Comparison of ENCODE assay signal across 18 cellular contexts in the genomic region with DNA sequence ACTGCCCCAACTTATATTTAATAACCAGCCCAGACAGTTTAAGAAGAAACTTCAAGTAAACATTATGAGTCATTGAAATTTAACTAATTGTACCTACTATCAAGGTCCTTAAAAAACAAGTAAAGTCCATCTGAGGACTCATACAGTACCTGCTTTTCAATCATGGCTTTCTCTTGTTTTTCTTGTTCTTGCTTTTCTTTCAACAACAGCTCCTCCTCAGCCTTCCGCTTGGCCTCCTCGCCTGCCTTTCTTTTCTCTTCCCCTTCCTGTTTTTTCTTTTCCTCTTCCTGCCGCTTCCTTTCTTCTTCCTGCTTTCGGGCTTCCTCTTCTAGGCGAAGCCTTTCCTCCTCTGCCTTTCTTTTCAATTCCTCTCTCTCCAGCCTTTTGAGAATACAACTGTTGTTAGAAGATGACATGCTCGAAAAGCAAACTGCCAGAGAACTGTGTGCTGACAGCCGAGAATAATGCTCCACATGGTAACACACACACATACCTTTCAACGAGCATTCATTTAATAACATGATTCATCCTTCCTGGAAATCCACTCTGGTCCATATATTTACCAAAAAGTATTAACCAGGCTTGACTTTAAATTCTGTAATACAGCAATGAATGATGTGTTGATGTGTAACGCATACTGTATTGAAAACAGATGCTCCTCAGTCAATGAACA. TPM values are rescaled to one million over a fixed set of nuclear protein-coding genes. Genes with fewer than 3 reads are reported as not detected.
DNase-seq lines count a peak whose midpoint lies in the region; FAIRE-seq and TF ChIP-seq lines count a peak whose summit lies in the region.
"Had no signal": no experiment of that assay in that cellular context is flagged by ENCODE, and none has a peak within 500 bp of the region (broad histone marks: within the 10 kb centered on the region; RNA-seq: fewer than 3 reads in every experiment).

No MANE protein-coding gene starts in this region.

- no TSS peak for BruUV-seq in mammary epithelial cell (replicated peaks; lab: Mats Ljungman, UMichigan)

- no peak overlapping the region for H2BK12ac ChIP-seq in H1 (ENCODE audit: low read depth, low read length)

- H3K4ac ChIP-seq in H1 (replicated peaks; ENCODE audit: insufficient read length, low read depth, low read length): no peak overlapping the region

- no peak overlapping the region for H3K27ac ChIP-seq in HEK293 (ENCODE audit: extremely low read depth, low read depth, low read length)
- no peak overlapping the region for H3K27ac ChIP-seq in H1 (ENCODE audit: low read depth, low read length)
- H3K27ac ChIP-seq in mammary epithelial cell (ENCODE audit: insufficient read depth, low read depth, low read length): no peak overlapping the region
- H3K27ac ChIP-seq: BLaER1 treated with 17β-estradiol and CSF1 and Interleukin-3, amounts not matched to agents 10 nM and 100 nM; RWPE1 had no signal

- no peak overlapping the region for H2AK5ac ChIP-seq in H1 (ENCODE audit: low read depth, low read length)

- POLR2A ChIA-PET in HEK293 (lab: Yijun Ruan, JAX) (no interaction called here), H1 (lab: Charles Lee; ENCODE audit: partially characterized antibody) (interaction anchor here (0.9 kb wide), 1 partner anchor 11 kb away, joined by 3 read pairs; no protein-coding TSS in a partner anchor)

- WGBS in H1 (ENCODE audit: extremely low coverage in 1 of 2, insufficient coverage in 1 of 2, insufficient read length in 1 of 2, insufficient replicate concordance in 2 of 2, low coverage in 1 of 2, low lambda C conversion rate in 2 of 2, missing lambda C conversion rate in 1 of 2), 2 experiments: 89% methylated on average over 8 of the region's 9 CpGs; no CpG with 5 or more reads in 1 of the 2 experiments
- 80% methylated on average over 8 of the region's 9 CpGs for WGBS in mammary epithelial cell (ENCODE audit: low coverage, missing lambda C conversion rate)

- H3K79me1 ChIP-seq in H1 (ENCODE audit: low read depth, low read length): no peaks in the 10 kb centered on the region

- no peak for TF ChIP-seq EP300 in H1 (IDR thresholded peaks at IDR 0.05; ENCODE audit: borderline replicate concordance in 1 of 2, low read depth in 2 of 2, low read length in 2 of 2)

- no peak overlapping the region for H2BK5ac ChIP-seq in H1 (ENCODE audit: low read depth, low read length)

- no peak overlapping the region for H2AFZ ChIP-seq in H1 (ENCODE audit: low read length)
- H2AFZ ChIP-seq in mammary epithelial cell (ENCODE audit: low read depth, low read length): no peak overlapping the region

- in situ Hi-C loops in mammary epithelial cell (cut with MboI; ENCODE audit: low sequenced_read_pairs in 2 of 2): no loop called here

- H3K4me2 ChIP-seq in H1 (ENCODE audit: insufficient read depth in 1 of 2, low read depth in 2 of 2, low read length in 2 of 2) (no peak overlapping the region), mammary epithelial cell (ENCODE audit: insufficient read depth, low read depth, low read length) (no peak overlapping the region)

- H4K20me1 ChIP-seq in H1 (replicated peaks in 1 of 2; ENCODE audit: control insufficient read depth in 1 of 2, insufficient read depth in 2 of 2, low read length in 2 of 2) (no peaks in the 10 kb centered on the region), mammary epithelial cell (ENCODE audit: insufficient read depth, low read length) (no peaks in the 10 kb centered on the region)
- H4K20me1 ChIP-seq: BLaER1 treated with 17β-estradiol and CSF1 and Interleukin-3, amounts not matched to agents 10 nM and 100 nM had no signal

- no peak overlapping the region for H4K91ac ChIP-seq in H1 (replicated peaks; ENCODE audit: insufficient read length, low read length)

- intact Hi-C loops in mammary epithelial cell (cut with micrococcal nuclease): no loop called here

- H3K23me2 ChIP-seq in H1 (ENCODE audit: low read depth, low read length): no peaks in the 10 kb centered on the region

- TF ChIP-seq RAD21 in H1 (IDR thresholded peaks at IDR 0.05 in 1 of 2, conservative IDR thresholded peaks at IDR 0.05 in 1 of 2; ENCODE audit: low read depth in 2 of 2, low read length in 2 of 2): no peak

- DNase-seq in EH (ENCODE audit: low read depth): peak; percentile 4
- no peak for DNase-seq in H1 (ENCODE audit: low read depth in 1 of 2, low spot score in 2 of 2)
- peak; percentile 37 for DNase-seq in skeletal muscle cell (ENCODE audit: low read depth)
- no peak for DNase-seq in NCI-H748 treated with DMSO at 0.1 percent for 48 hours (lab: John Stamatoyannopoulos, UW)
- no peak for DNase-seq in SW 1271 (lab: John Stamatoyannopoulos, UW)
- DNase-seq in mammary epithelial cell: no peak
- DNase-seq: CD8-positive, alpha-beta T cell; DMS53; NCI-H1105 treated with DMSO at 0.1 percent for 48 hours; NCI-H1694 treated with DMSO at 0.1 percent for 48 hours; NCI-H524 treated with DMSO at 0.1 percent for 48 hours; PC-3; SIG-M5 had no signal

- H3K36me3 ChIP-seq in HEK293 (ENCODE audit: control insufficient read depth in 2 of 2, insufficient read depth in 1 of 2, low read length in 2 of 2) (peaks cover 0 to 12% of the 10 kb centered on the region in 2 experiments; a peak in 1 of 3 replicates), H1 (ENCODE audit: control insufficient read depth in 2 of 4, insufficient read depth in 4 of 4, low read length in 3 of 4) (no peaks in the 10 kb centered on the region), mammary epithelial cell (ENCODE audit: insufficient read depth, low read length) (no peaks in the 10 kb centered on the region)
- H3K36me3 ChIP-seq: HAP-1 had no signal

- H3K9me3 ChIP-seq in HEK293 (ENCODE audit: control insufficient read depth, insufficient read depth, low read depth, low read length) (no peaks in the 10 kb centered on the region; the same call in 1 of the 2 replicates), H1 (ENCODE audit: insufficient read depth in 2 of 2, low read depth in 1 of 2, low read length in 1 of 2) (no peaks in the 10 kb centered on the region), mammary epithelial cell (replicated peaks; ENCODE audit: insufficient read depth, low read length) (peaks cover 27% of the 10 kb centered on the region)

- FAIRE-seq in H1 (lab: Jason Lieb, UNC): peak; percentile 13
- FAIRE-seq: A204.1 had no signal

- H2BK120ac ChIP-seq in H1 (replicated peaks; ENCODE audit: low read depth, low read length): no peak overlapping the region

- H4K8ac ChIP-seq in H1 (ENCODE audit: extremely low read depth, insufficient read depth, low read length): no peak overlapping the region

- H3K18ac ChIP-seq in H1 (ENCODE audit: extremely low read depth, low read length): no peak overlapping the region

- H3K14ac ChIP-seq in H1 (ENCODE audit: insufficient read length): no peak overlapping the region

- no peak overlapping the region for H2BK15ac ChIP-seq in H1 (ENCODE audit: low read length)

- H3K79me2 ChIP-seq in H1 (ENCODE audit: control insufficient read depth in 1 of 2, insufficient read depth in 2 of 2, low read length in 2 of 2): no peaks in the 10 kb centered on the region
- no peaks in the 10 kb centered on the region for H3K79me2 ChIP-seq in mammary epithelial cell (ENCODE audit: insufficient read depth, low read length)

- TF ChIP-seq POLR2A in H1 (IDR thresholded peaks at IDR 0.05; ENCODE audit: control extremely low read depth in 1 of 2, low read depth in 2 of 2, low read length in 2 of 2): no peak

- no peak overlapping the region for H4K5ac ChIP-seq in H1 (ENCODE audit: insufficient read length, low read depth, low read length)

- H3K4me3 ChIP-seq in HEK293 (ENCODE audit: low read depth, low read length): no peak overlapping the region
- no peak overlapping the region for H3K4me3 ChIP-seq in H1 (ENCODE audit: extremely low read depth in 1 of 4, insufficient read depth in 2 of 4, low read depth in 3 of 4, low read length in 4 of 4)
- no peak overlapping the region for H3K4me3 ChIP-seq in skeletal muscle cell (ENCODE audit: low read depth, low read length)
- no peak overlapping the region for H3K4me3 ChIP-seq in mammary epithelial cell (replicated peaks in 1 of 3; ENCODE audit: insufficient read depth in 1 of 3, low read depth in 2 of 3, low read length in 3 of 3)
- H3K4me3 ChIP-seq: HAP-1 had no signal

- dilution Hi-C loops in mammary epithelial cell (cut with HindIII; ENCODE audit: low sequenced_read_pairs): no loop called here

- H3K23ac ChIP-seq in H1 (ENCODE audit: insufficient read length): no peak overlapping the region

- CTCF ChIA-PET in HEK293 (lab: Yijun Ruan, JAX): no interaction called here
- CTCF ChIA-PET in H1 (lab: Charles Lee; ENCODE audit: partially characterized antibody): no interaction called here
- CTCF ChIA-PET in mammary epithelial cell (lab: Charles Lee; ENCODE audit: low non-redundant PET): interaction anchor here (0.6 kb wide), 1 partner anchor 52 kb away, joined by 7 read pairs; no protein-coding TSS in a partner anchor

- no peak overlapping the region for H3K56ac ChIP-seq in H1 (replicated peaks; ENCODE audit: insufficient read length, low read depth, low read length)

- H3K9ac ChIP-seq in H1 (replicated peaks in 1 of 4; ENCODE audit: extremely low read depth in 1 of 4, low read depth in 3 of 4, low read length in 3 of 4): no peak overlapping the region
- no peak overlapping the region for H3K9ac ChIP-seq in mammary epithelial cell (ENCODE audit: insufficient read depth, low read length)
- H3K9ac ChIP-seq: BLaER1 treated with 17β-estradiol and CSF1 and Interleukin-3, amounts not matched to agents 10 nM and 100 nM had no signal

- H2BK20ac ChIP-seq in H1 (ENCODE audit: low read length): no peak overlapping the region

- TF ChIP-seq CTCF in HEK293 (tag by site-specific recombination; IDR thresholded peaks at IDR 0.05) (no peak), H1 (IDR thresholded peaks at IDR 0.05; ENCODE audit: control extremely low read depth in 1 of 3, insufficient read depth in 1 of 3, low read depth in 1 of 3, low read length in 3 of 3) (no peak), mammary epithelial cell (conservative IDR thresholded peaks at IDR 0.05 in 1 of 2, IDR thresholded peaks at IDR 0.05 in 1 of 2; ENCODE audit: extremely low read depth in 1 of 2, insufficient read depth in 1 of 2, low read depth in 1 of 2, low read length in 2 of 2) (no peak)

- H3K4me1 ChIP-seq in HEK293 (ENCODE audit: control insufficient read depth, insufficient read depth, low read length): no peaks in the 10 kb centered on the region
- no peaks in the 10 kb centered on the region for H3K4me1 ChIP-seq in H1 (replicated peaks in 1 of 4; ENCODE audit: control insufficient read depth in 3 of 4, insufficient read depth in 4 of 4, low read length in 3 of 4)
- H3K4me1 ChIP-seq in mammary epithelial cell (ENCODE audit: insufficient read depth, low read length): no peaks in the 10 kb centered on the region
- H3K4me1 ChIP-seq: HAP-1 had no signal

- H3K27me3 ChIP-seq in H1 (replicated peaks in 1 of 4; ENCODE audit: control insufficient read depth in 3 of 4, extremely low read depth in 1 of 4, insufficient read depth in 3 of 4, low read length in 3 of 4) (no peaks in the 10 kb centered on the region), mammary epithelial cell (ENCODE audit: insufficient read depth, low read length) (no peaks in the 10 kb centered on the region)
- H3K27me3 ChIP-seq: BLaER1 treated with 17β-estradiol and CSF1 and Interleukin-3, amounts not matched to agents 10 nM and 100 nM had no signal

RNA-seq across cellular contexts. Expression of a gene that starts 25.2 kb away (rescaled TPM):
- total RNA-seq in H1 (2021; fragmentation: NEBNext Ultra II Directional; extraction: Animal tissue kit (Norgen Biotek cat#: 25700)): 8.4 and 9.0 TPM in 2 replicates
- 0.85 and 1.3 TPM in 2 replicates for polyA plus RNA-seq in H1 (2011; rRNA removed)
- 2.3 TPM for polyA plus RNA-seq in H1 (2011; cell fraction: cytosol; rRNA removed)
- polyA plus RNA-seq in H1 (2011; cell fraction: nucleus; rRNA removed): 2.1 TPM
- polyA plus RNA-seq in H1 (2012, experiment 1 of 2): 2.9 to 4.3 TPM (median 3.6 TPM) in 4 replicates
- polyA plus RNA-seq in H1 (2012, experiment 2 of 2): 0.24 TPM
- 5.2 TPM for polyA plus RNA-seq in H1 (2013, experiment 1 of 2)
- 4.3 TPM for polyA plus RNA-seq in H1 (2013, experiment 2 of 2)
- polyA minus RNA-seq in H1 (2011; rRNA and poly(A)+ RNA removed): 1.6 and 3.0 TPM in 2 replicates
- polyA minus RNA-seq in H1 (2011; cell fraction: cytosol; rRNA and poly(A)+ RNA removed): 2.8 TPM
- 6.8 TPM for polyA minus RNA-seq in H1 (2011; cell fraction: nucleus; rRNA and poly(A)+ RNA removed)
- total RNA-seq in mammary epithelial cell: 10 to 100 TPM in 1 of 2 donors, 1 to 10 TPM in 1; 7.5 to 11.0 TPM
- polyA plus RNA-seq in mammary epithelial cell: 0.65 TPM
- polyA minus RNA-seq in mammary epithelial cell: 1.2 TPM

Comparison
In these comparisons a context has a peak if more than half of its experiments do, and no peak if none do; other contexts are left out.
1. DNase-seq: peak in EH (single experiment) and skeletal muscle cell (single experiment); none in H1 (0 of 2), NCI-H748 treated with DMSO at 0.1 percent for 48 hours (single experiment), SW 1271 (0 of 2) and mammary epithelial cell (single experiment).